Comparison of ENCODE assay signal across 11 cellular contexts in the genomic region with DNA sequence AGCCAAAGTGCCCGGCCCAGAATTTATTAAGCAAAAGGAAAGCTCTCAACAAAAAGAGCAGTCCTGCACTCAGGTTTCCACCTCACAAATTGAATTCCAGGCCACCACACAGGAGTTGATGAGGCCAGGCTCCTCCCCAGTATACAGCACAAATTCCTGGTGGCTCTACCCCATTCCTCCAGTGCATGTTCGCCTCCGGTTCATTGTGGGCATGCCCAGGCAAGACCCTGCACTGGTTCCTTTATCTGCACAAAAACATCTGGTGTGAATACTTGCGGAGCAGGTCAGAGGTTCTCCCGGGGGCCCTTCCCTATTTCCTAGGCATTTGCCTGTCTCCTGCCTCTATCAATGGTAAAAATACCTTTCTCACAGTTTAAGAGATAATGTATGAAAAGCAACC.
DNase-seq lines count a peak whose midpoint lies in the region; ATAC-seq and TF ChIP-seq lines count a peak whose summit lies in the region.
"Had no signal": no experiment of that assay in that cellular context is flagged by ENCODE, and none has a peak within 500 bp of the region (broad histone marks: within the 10 kb centered on the region; RNA-seq: fewer than 3 reads in every experiment).

No MANE protein-coding gene starts in this region.

- WGBS in esophagus squamous epithelium, 2 donors = 26 to 33% methylated on average over 5 of the region's 5 CpGs

- H3K27ac Mint-ChIP-seq in GM23338 = peak overlapping the region; percentile 90
- peak overlapping the region; percentile 34 for H3K27ac Mint-ChIP-seq in osteocyte (ENCODE audit: unreplicated experiment)
- no peak overlapping the region for H3K27ac Mint-ChIP-seq in natural killer cell
- H3K27ac Mint-ChIP-seq: immature natural killer cell had no signal

- no peaks in the 10 kb centered on the region for H3K27me3 Mint-ChIP-seq in GM23338 (ENCODE audit: insufficient read depth, low read depth, poor library complexity)
- peaks cover 2% of the 10 kb centered on the region for H3K27me3 Mint-ChIP-seq in osteocyte (ENCODE audit: unreplicated experiment)
- H3K27me3 Mint-ChIP-seq in natural killer cell (ENCODE audit: low read depth in 2 of 2) = no peaks in the 10 kb centered on the region

- H3K4me3 Mint-ChIP-seq in GM23338 = no peak overlapping the region
- no peak overlapping the region for H3K4me3 Mint-ChIP-seq in osteocyte (ENCODE audit: unreplicated experiment)
- no peak overlapping the region for H3K4me3 Mint-ChIP-seq in natural killer cell
- H3K4me3 Mint-ChIP-seq: immature natural killer cell had no signal

- peak overlapping the region; percentile 60; the same call in 1 of the 2 replicates for H3K27ac ChIP-seq in GM23338 (ENCODE audit: low read depth)
- peak overlapping the region; percentile 83 for H3K27ac ChIP-seq in RWPE1
- peak overlapping the region; percentile 16 to 80 (median 70) for H3K27ac ChIP-seq in esophagus squamous epithelium
- H3K27ac ChIP-seq: thoracic aorta had no signal

- no peaks in the 10 kb centered on the region for H3K9me2 ChIP-seq in GM23338 (ENCODE audit: insufficient read depth)

- no peaks in the 10 kb centered on the region for H3K79me2 ChIP-seq in GM23338 (replicated peaks; ENCODE audit: insufficient read depth)

- DNase-seq in GM23338 (ENCODE audit: low spot score) = peak; percentile 61
- DNase-seq in RWPE1 (ENCODE audit: low spot score) = peak; percentile 81
- no peak for DNase-seq in esophagus squamous epithelium (lab: John Stamatoyannopoulos, UW)
- DNase-seq in osteocyte (ENCODE audit: extremely low spot score, unreplicated experiment) = no peak
- DNase-seq in natural killer cell = no peak
- no peak for DNase-seq in DMS79 (lab: John Stamatoyannopoulos, UW)
- DNase-seq: amygdala, immature natural killer cell had no signal

- no peak overlapping the region for H3K4me2 ChIP-seq in GM23338

- H3K36me3 ChIP-seq in GM23338 (ENCODE audit: insufficient read depth) (no peaks in the 10 kb centered on the region), esophagus squamous epithelium (no peaks in the 10 kb centered on the region)
- H3K36me3 ChIP-seq: thoracic aorta had no signal

- no peaks in the 10 kb centered on the region for H3K27me3 ChIP-seq in GM23338 (ENCODE audit: insufficient read depth)
- no peaks in the 10 kb centered on the region for H3K27me3 ChIP-seq in esophagus squamous epithelium

- peaks cover 16% of the 10 kb centered on the region for H3K4me1 Mint-ChIP-seq in GM23338
- peaks cover 11% of the 10 kb centered on the region for H3K4me1 Mint-ChIP-seq in osteocyte (ENCODE audit: unreplicated experiment)
- no peaks in the 10 kb centered on the region for H3K4me1 Mint-ChIP-seq in natural killer cell
- H3K4me1 Mint-ChIP-seq: immature natural killer cell had no signal

- intact Hi-C loops in esophagus squamous epithelium (cut with DNase I) (no loop called here), natural killer cell (cut with micrococcal nuclease) (loop anchor here (1.0 kb wide), 1 partner anchor 24 kb away; no protein-coding TSS in a partner anchor)

- H4K20me1 ChIP-seq in GM23338 (replicated peaks; ENCODE audit: insufficient read depth) = no peaks in the 10 kb centered on the region

- H3K9me3 Mint-ChIP-seq in GM23338 = no peaks in the 10 kb centered on the region; the same call in 2 of the 3 replicates
- H3K9me3 Mint-ChIP-seq in osteocyte (ENCODE audit: unreplicated experiment) = no peaks in the 10 kb centered on the region
- peaks cover 11 to 15% of the 10 kb centered on the region in 2 donors for H3K9me3 Mint-ChIP-seq in natural killer cell

- no peak for TF ChIP-seq POLR2A in esophagus squamous epithelium (IDR thresholded peaks at IDR 0.05)

- H3K4me1 ChIP-seq in GM23338 (ENCODE audit: insufficient read depth) = no peaks in the 10 kb centered on the region; the same call in 1 of the 2 replicates
- peaks cover 10 to 36% (median 11%) of the 10 kb centered on the region in 3 donors for H3K4me1 ChIP-seq in esophagus squamous epithelium

- peaks cover 7% of the 10 kb centered on the region; the same call in 2 of the 3 replicates for H3K36me3 Mint-ChIP-seq in GM23338 (ENCODE audit: low read depth)
- H3K36me3 Mint-ChIP-seq in osteocyte (ENCODE audit: unreplicated experiment) = peaks cover 3% of the 10 kb centered on the region
- no peaks in the 10 kb centered on the region for H3K36me3 Mint-ChIP-seq in natural killer cell

- H3K4me3 ChIP-seq in GM23338 (no peak overlapping the region), esophagus squamous epithelium (no peak overlapping the region)
- H3K4me3 ChIP-seq: thoracic aorta had no signal

- CTCF ChIA-PET in RWPE1 (lab: Yijun Ruan, JAX) = no interaction called here

- peak; percentile 87 for ATAC-seq in GM23338
- ATAC-seq in HG03097 (IDR thresholded peaks at IDR 0.05; ENCODE audit: low FRiP score, unreplicated experiment) = no peak
- ATAC-seq in HG03520 (IDR thresholded peaks at IDR 0.05; ENCODE audit: unreplicated experiment) = no peak
- ATAC-seq in natural killer cell = no peak

- no peaks in the 10 kb centered on the region for H3F3A ChIP-seq in GM23338 (replicated peaks; ENCODE audit: low read depth)

- no peak overlapping the region; the same call in 1 of the 2 replicates for H2AFZ ChIP-seq in GM23338

- TF ChIP-seq CTCF in GM23338 (conservative IDR thresholded peaks at IDR 0.05; ENCODE audit: low read depth in 2 of 2) (no peak), RWPE1 (conservative IDR thresholded peaks at IDR 0.05; ENCODE audit: low read depth) (no peak), esophagus squamous epithelium (IDR thresholded peaks at IDR 0.05) (no peak), osteocyte (IDR thresholded peaks at IDR 0.05) (no peak), natural killer cell (IDR thresholded peaks at IDR 0.05) (no peak)

- POLR2A ChIA-PET in RWPE1 (lab: Yijun Ruan, JAX; ENCODE audit: low non-redundant PET) = no interaction called here

- H3K9me3 ChIP-seq in esophagus squamous epithelium = no peaks in the 10 kb centered on the region
- H3K9me3 ChIP-seq: thoracic aorta had no signal

TF ChIP-seq in GM23338, 12 proteins besides CTCF, POLR2A, EP300 and RAD21 (continues in another document):
- TF ChIP-seq EZH2 (IDR thresholded peaks at IDR 0.05; ENCODE audit: low read depth, unreplicated experiment) = no peak
- TF ChIP-seq EZH2phosphoT487 (IDR thresholded peaks at IDR 0.05; ENCODE audit: unreplicated experiment) = no peak
- TF ChIP-seq, protein P1, sequence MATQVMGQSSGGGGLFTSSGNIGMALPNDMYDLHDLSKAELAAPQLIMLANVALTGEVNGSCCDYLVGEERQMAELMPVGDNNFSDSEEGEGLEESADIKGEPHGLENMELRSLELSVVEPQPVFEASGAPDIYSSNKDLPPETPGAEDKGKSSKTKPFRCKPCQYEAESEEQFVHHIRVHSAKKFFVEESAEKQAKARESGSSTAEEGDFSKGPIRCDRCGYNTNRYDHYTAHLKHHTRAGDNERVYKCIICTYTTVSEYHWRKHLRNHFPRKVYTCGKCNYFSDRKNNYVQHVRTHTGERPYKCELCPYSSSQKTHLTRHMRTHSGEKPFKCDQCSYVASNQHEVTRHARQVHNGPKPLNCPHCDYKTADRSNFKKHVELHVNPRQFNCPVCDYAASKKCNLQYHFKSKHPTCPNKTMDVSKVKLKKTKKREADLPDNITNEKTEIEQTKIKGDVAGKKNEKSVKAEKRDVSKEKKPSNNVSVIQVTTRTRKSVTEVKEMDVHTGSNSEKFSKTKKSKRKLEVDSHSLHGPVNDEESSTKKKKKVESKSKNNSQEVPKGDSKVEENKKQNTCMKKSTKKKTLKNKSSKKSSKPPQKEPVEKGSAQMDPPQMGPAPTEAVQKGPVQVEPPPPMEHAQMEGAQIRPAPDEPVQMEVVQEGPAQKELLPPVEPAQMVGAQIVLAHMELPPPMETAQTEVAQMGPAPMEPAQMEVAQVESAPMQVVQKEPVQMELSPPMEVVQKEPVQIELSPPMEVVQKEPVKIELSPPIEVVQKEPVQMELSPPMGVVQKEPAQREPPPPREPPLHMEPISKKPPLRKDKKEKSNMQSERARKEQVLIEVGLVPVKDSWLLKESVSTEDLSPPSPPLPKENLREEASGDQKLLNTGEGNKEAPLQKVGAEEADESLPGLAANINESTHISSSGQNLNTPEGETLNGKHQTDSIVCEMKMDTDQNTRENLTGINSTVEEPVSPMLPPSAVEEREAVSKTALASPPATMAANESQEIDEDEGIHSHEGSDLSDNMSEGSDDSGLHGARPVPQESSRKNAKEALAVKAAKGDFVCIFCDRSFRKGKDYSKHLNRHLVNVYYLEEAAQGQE (IDR thresholded peaks at IDR 0.05; ENCODE audit: unreplicated experiment) = no peak
- no peak for TF ChIP-seq ZNF331 (CRISPR knock-in tag; IDR thresholded peaks at IDR 0.05; ENCODE audit: low read depth)

Comparison
In these comparisons a context has a peak if more than half of its experiments do, and no peak if none do; other contexts are left out.
1. DNase-seq: peak in GM23338 (single experiment) and RWPE1 (single experiment); none in esophagus squamous epithelium (single experiment), osteocyte (single experiment), natural killer cell (single experiment) and DMS79 (single experiment).
2. H3K27ac Mint-ChIP-seq: peak in GM23338 (single experiment) and osteocyte (single experiment); none in natural killer cell (0 of 2).
3. Peak in every context shown above with its lines, with median percentiles within 50 percentile points of each other: H3K27ac ChIP-seq.